In genomic region chr1:98001764-98002163, GRCh38 we compare ENCODE assay signal across 19 cellular contexts.
DNase-seq lines count a peak whose midpoint lies in the region; ATAC-seq, FAIRE-seq and TF ChIP-seq lines count a peak whose summit lies in the region.
"Had no signal": no experiment of that assay in that cellular context is flagged by ENCODE, and none has a peak within 500 bp of the region (broad histone marks: within the 10 kb centered on the region; RNA-seq: fewer than 3 reads in every experiment).

No MANE protein-coding gene starts in this region.

- H3K9me3 Mint-ChIP-seq in type B pancreatic cell, result no peaks in the 10 kb centered on the region
- H3K9me3 Mint-ChIP-seq: activated naive CD8-positive, alpha-beta T cell treated with anti-CD3 and anti-CD28 coated beads, Interleukin-2, amount 10 ng/mL, durations not matched to agents 7 days and 5 days; dendritic cell treated with granulocyte-macrophage colony-stimulating factor and Interleukin-4, amounts not matched to agents 40 ng/mL and 50 ng/mL, for 4 days; naive B cell had no signal

- H3K9ac ChIP-seq in liver (ENCODE audit: low read depth in 1 of 2, low read length in 2 of 2) (no peak overlapping the region), HepG2 (ENCODE audit: insufficient read depth, low read depth, low read length) (no peak overlapping the region)

- H3K36me3 ChIP-seq in liver (ENCODE audit: control insufficient read depth in 4 of 4, insufficient read depth in 3 of 4, low read depth in 1 of 4, low read length in 3 of 4) (no peaks in the 10 kb centered on the region), HepG2 (replicated peaks in 1 of 2; ENCODE audit: control insufficient read depth in 1 of 2, insufficient read depth in 2 of 2, low read length in 2 of 2) (no peaks in the 10 kb centered on the region), RWPE2 (ENCODE audit: low read depth) (no peaks in the 10 kb centered on the region)
- H3K36me3 ChIP-seq: upper lobe of left lung had no signal

- WGBS in liver, result 95% methylated on average over 1 of the region's 1 CpG
- 24% methylated on average over 1 of the region's 1 CpG for WGBS in HepG2 (ENCODE audit: low lambda C conversion rate)

- no peaks in the 10 kb centered on the region for H3K27me3 Mint-ChIP-seq in type B pancreatic cell
- H3K27me3 Mint-ChIP-seq: dendritic cell treated with granulocyte-macrophage colony-stimulating factor and Interleukin-4, amounts not matched to agents 40 ng/mL and 50 ng/mL, for 4 days had no signal

- no TSS peak for BruUV-seq in HepG2 (replicated peaks; lab: Mats Ljungman, UMichigan)

- no peak overlapping the region for H3K4me3 Mint-ChIP-seq in type B pancreatic cell
- H3K4me3 Mint-ChIP-seq: activated naive CD8-positive, alpha-beta T cell treated with anti-CD3 and anti-CD28 coated beads, Interleukin-2, amount 10 ng/mL, durations not matched to agents 7 days and 5 days; dendritic cell treated with granulocyte-macrophage colony-stimulating factor and Interleukin-4, amounts not matched to agents 40 ng/mL and 50 ng/mL, for 4 days; naive B cell had no signal

- intact Hi-C loops in HepG2 (cut with micrococcal nuclease; ENCODE audit: unreplicated experiment), result loop anchor here (2.0 kb wide), 1 partner anchor 53 kb away; no protein-coding TSS in a partner anchor

- H3K27ac ChIP-seq in liver (ENCODE audit: low read depth in 1 of 2, low read length in 2 of 2) (no peak overlapping the region), HepG2 (ENCODE audit: extremely low read length, insufficient read depth, low read length) (no peak overlapping the region), RWPE2 (ENCODE audit: poor library complexity, severe bottlenecking) (no peak overlapping the region)
- H3K27ac ChIP-seq: upper lobe of left lung had no signal

- H3K9me3 ChIP-seq in liver (ENCODE audit: control insufficient read depth in 4 of 4, low read length in 3 of 4), result no peaks in the 10 kb centered on the region
- H3K9me3 ChIP-seq in HepG2 (ENCODE audit: low read length), result no peaks in the 10 kb centered on the region
- H3K9me3 ChIP-seq in RWPE2 (ENCODE audit: severe bottlenecking), result no peaks in the 10 kb centered on the region
- H3K9me3 ChIP-seq: upper lobe of left lung had no signal

- TF ChIP-seq POLR2A in HepG2 (IDR thresholded peaks at IDR 0.05; ENCODE audit: insufficient read depth in 1 of 2, low read depth in 2 of 2, low read length in 2 of 2), result no peak

- in situ Hi-C loops in HepG2 (cut with HindIII; ENCODE audit: extremely low pct_ligation_motif_present, low pct_unique_long_range_greater_than_20kb), result no loop called here

- H3K36me3 Mint-ChIP-seq in type B pancreatic cell, result no peaks in the 10 kb centered on the region
- H3K36me3 Mint-ChIP-seq: activated naive CD8-positive, alpha-beta T cell treated with anti-CD3 and anti-CD28 coated beads, Interleukin-2, amount 10 ng/mL, durations not matched to agents 7 days and 5 days; naive B cell had no signal

- no peak overlapping the region for H3K27ac Mint-ChIP-seq in type B pancreatic cell
- H3K27ac Mint-ChIP-seq: activated naive CD8-positive, alpha-beta T cell treated with anti-CD3 and anti-CD28 coated beads, Interleukin-2, amount 10 ng/mL, durations not matched to agents 7 days and 5 days; dendritic cell treated with granulocyte-macrophage colony-stimulating factor and Interleukin-4, amounts not matched to agents 40 ng/mL and 50 ng/mL, for 4 days; naive B cell had no signal

- H3K4me2 ChIP-seq in HepG2 (ENCODE audit: low read depth, low read length), result no peak overlapping the region

- H3K4me1 ChIP-seq in liver (ENCODE audit: control insufficient read depth in 4 of 4, insufficient read depth in 4 of 4, low read length in 3 of 4), result no peaks in the 10 kb centered on the region
- no peaks in the 10 kb centered on the region for H3K4me1 ChIP-seq in HepG2 (ENCODE audit: insufficient read depth, low read length)
- peaks cover 11% of the 10 kb centered on the region for H3K4me1 ChIP-seq in RWPE2 (ENCODE audit: insufficient read depth, poor library complexity, severe bottlenecking)
- H3K4me1 ChIP-seq: upper lobe of left lung had no signal

- CTCF ChIA-PET in HepG2 (lab: Yijun Ruan, JAX; ENCODE audit: low intra/inter-chr PET ratio, low total read pairs), result no interaction called here

- DNase-seq in HepG2 (ENCODE audit: low spot score) (no peak), RWPE2 (ENCODE audit: low spot score) (no peak), fibroblast of gingiva (ENCODE audit: low read depth) (peak; percentile 50), type B pancreatic cell (ENCODE audit: extremely low spot score, unreplicated experiment) (no peak), foreskin melanocyte (no peak)
- DNase-seq: activated naive CD8-positive, alpha-beta T cell treated with anti-CD3 and anti-CD28 coated beads, Interleukin-2, amount 10 ng/mL, durations not matched to agents 7 days and 5 days; activated T-cell treated with anti-CD3 and anti-CD28 coated beads, Interleukin-2, amount 50 U/mL, for 1 hour; DMS79 treated with DMSO at 0.1 percent for 48 hours; glutamatergic neuron; GOT3; left cardiac atrium; naive B cell; stimulated activated CD4-positive, alpha-beta T cell treated with anti-CD3 and anti-CD28 coated beads, Interleukin-2, amount 100 ng/mL, for 48 hours; upper lobe of left lung had no signal

- H2AFZ ChIP-seq in HepG2 (ENCODE audit: low read length), result no peak overlapping the region

- no peak for TF ChIP-seq EP300 in HepG2 (IDR thresholded peaks at IDR 0.05; ENCODE audit: low read depth in 2 of 2, low read length in 2 of 2)
- TF ChIP-seq EP300 in HepG2 (CRISPR knock-in tag; IDR thresholded peaks at IDR 0.05; ENCODE audit: borderline replicate concordance), result no peak

- POLR2A ChIA-PET in HepG2 (lab: Yijun Ruan, JAX), result no interaction called here

- no peak for FAIRE-seq in HepG2 (lab: Jason Lieb, UNC)

- H4K20me1 ChIP-seq in HepG2 (ENCODE audit: insufficient read depth, low read length), result no peaks in the 10 kb centered on the region

- TF ChIP-seq CTCF in liver (IDR thresholded peaks at IDR 0.05; ENCODE audit: low read depth, low read length, missing input control), result no peak
- TF ChIP-seq CTCF in HepG2 (CRISPR knock-in tag; IDR thresholded peaks at IDR 0.05), result no peak
- peak; percentile 38 for TF ChIP-seq CTCF in RWPE2 (IDR thresholded peaks at IDR 0.05; ENCODE audit: poor library complexity, severe bottlenecking)
- peak; percentile 39 for TF ChIP-seq CTCF in type B pancreatic cell (conservative IDR thresholded peaks at IDR 0.05)

- no peaks in the 10 kb centered on the region for H3K27me3 ChIP-seq in liver (ENCODE audit: control insufficient read depth in 4 of 4, insufficient read depth in 4 of 4, low read length in 3 of 4)
- H3K27me3 ChIP-seq in HepG2 (ENCODE audit: control insufficient read depth in 1 of 2, insufficient read depth in 2 of 2, low read length in 2 of 2), result no peaks in the 10 kb centered on the region
- no peaks in the 10 kb centered on the region for H3K27me3 ChIP-seq in RWPE2 (ENCODE audit: insufficient read depth, poor library complexity, severe bottlenecking)
- H3K27me3 ChIP-seq: upper lobe of left lung had no signal

- TF ChIP-seq RAD21 in liver (IDR thresholded peaks at IDR 0.05) (peak; percentile 38 to 63), HepG2 (CRISPR knock-in tag; IDR thresholded peaks at IDR 0.05) (no peak)

- H3K4me1 Mint-ChIP-seq in type B pancreatic cell (ENCODE audit: unreplicated experiment), result no peaks in the 10 kb centered on the region
- H3K4me1 Mint-ChIP-seq: activated naive CD8-positive, alpha-beta T cell treated with anti-CD3 and anti-CD28 coated beads, Interleukin-2, amount 10 ng/mL, durations not matched to agents 7 days and 5 days; naive B cell had no signal

- no peak for ATAC-seq in HepG2
- ATAC-seq in RWPE2 (ENCODE audit: low read depth), result no peak
- ATAC-seq in GM18868 (IDR thresholded peaks at IDR 0.05; ENCODE audit: unreplicated experiment), result no peak
- ATAC-seq in HG03095 (IDR thresholded peaks at IDR 0.05; ENCODE audit: unreplicated experiment), result no peak
- ATAC-seq: left cardiac atrium, Panc1 had no signal

- H3K4me3 ChIP-seq in liver (ENCODE audit: low read depth in 1 of 3, low read length in 3 of 3) (no peak overlapping the region), HepG2 (replicated peaks in 1 of 3; ENCODE audit: insufficient read depth in 1 of 3, low read depth in 2 of 3, low read length in 3 of 3) (no peak overlapping the region), RWPE2 (ENCODE audit: severe bottlenecking) (no peak overlapping the region)
- H3K4me3 ChIP-seq: upper lobe of left lung had no signal

- no peaks in the 10 kb centered on the region for H3K79me2 ChIP-seq in HepG2 (ENCODE audit: insufficient read depth, low read length)

TF ChIP-seq in liver, 16 proteins besides CTCF, POLR2A, EP300 and RAD21 (continues in another document):
- TF ChIP-seq, protein P1, sequence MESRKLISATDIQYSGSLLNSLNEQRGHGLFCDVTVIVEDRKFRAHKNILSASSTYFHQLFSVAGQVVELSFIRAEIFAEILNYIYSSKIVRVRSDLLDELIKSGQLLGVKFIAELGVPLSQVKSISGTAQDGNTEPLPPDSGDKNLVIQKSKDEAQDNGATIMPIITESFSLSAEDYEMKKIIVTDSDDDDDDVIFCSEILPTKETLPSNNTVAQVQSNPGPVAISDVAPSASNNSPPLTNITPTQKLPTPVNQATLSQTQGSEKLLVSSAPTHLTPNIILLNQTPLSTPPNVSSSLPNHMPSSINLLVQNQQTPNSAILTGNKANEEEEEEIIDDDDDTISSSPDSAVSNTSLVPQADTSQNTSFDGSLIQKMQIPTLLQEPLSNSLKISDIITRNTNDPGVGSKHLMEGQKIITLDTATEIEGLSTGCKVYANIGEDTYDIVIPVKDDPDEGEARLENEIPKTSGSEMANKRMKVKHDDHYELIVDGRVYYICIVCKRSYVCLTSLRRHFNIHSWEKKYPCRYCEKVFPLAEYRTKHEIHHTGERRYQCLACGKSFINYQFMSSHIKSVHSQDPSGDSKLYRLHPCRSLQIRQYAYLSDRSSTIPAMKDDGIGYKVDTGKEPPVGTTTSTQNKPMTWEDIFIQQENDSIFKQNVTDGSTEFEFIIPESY (IDR thresholded peaks at IDR 0.05), result no peak
- TF ChIP-seq HNF4A (conservative IDR thresholded peaks at IDR 0.05), result peak; percentile 13 to 57

TF ChIP-seq in HepG2, 621 proteins besides CTCF, POLR2A, EP300 and RAD21:
- TF ChIP-seq TP53 (CRISPR knock-in tag; conservative IDR thresholded peaks at IDR 0.05), result no peak
- TF ChIP-seq FOXC1 (CRISPR knock-in tag; IDR thresholded peaks at IDR 0.05; ENCODE audit: borderline replicate concordance), result no peak

Comparison
In these comparisons a context has a peak if more than half of its experiments do, and no peak if none do; other contexts are left out.
1. CTCF ChIP-seq: peak in RWPE2 (single experiment) and type B pancreatic cell (single experiment); none in liver (single experiment) and HepG2 (single experiment).